Comparison of ENCODE assay signal across 8 cellular contexts in genomic region chr7:92698237-92698841, GRCh38.
DNase-seq lines count a peak whose midpoint lies in the region; ATAC-seq and TF ChIP-seq lines count a peak whose summit lies in the region.

No MANE protein-coding gene starts in this region.

- H3K4me3 ChIP-seq in lower lobe of right lung (peak overlapping the region; percentile 4), tibial artery (peak overlapping the region; percentile 16 to 19), Peyer's patch (no peak overlapping the region)

- peak; percentile 43 to 48 for ATAC-seq in lower lobe of right lung
- ATAC-seq in stimulated activated effector memory CD8-positive, alpha-beta T cell treated with anti-CD3 and anti-CD28 coated beads, Interleukin-12 subunit alpha, Interleukin-12 subunit beta, amount 100 ng/mL, for 72 hours = no peak

- peaks cover 31% of the 10 kb centered on the region for H3K4me1 ChIP-seq in lower lobe of right lung
- peaks cover 0 to 40% (median 15%) of the 10 kb centered on the region in 4 donors for H3K4me1 ChIP-seq in tibial artery
- H3K4me1 ChIP-seq in Peyer's patch = peaks cover 0 to 19% (median 0%) of the 10 kb centered on the region in 4 donors

- no peak overlapping the region for H3K27ac Mint-ChIP-seq in activated T-helper 1 cell treated with anti-CD3 and anti-CD28 coated beads, Interleukin-12 subunit alpha, Interleukin-12 subunit beta, Interleukin-2, Interleukin-4 antibody, amounts not matched to agents 30 ng/mL and 10 ng/mL and 1 ng/mL, durations not matched to agents 14 hours and 24 hours and 36 hours
- H3K27ac Mint-ChIP-seq in stimulated activated effector memory CD8-positive, alpha-beta T cell treated with anti-CD3 and anti-CD28 coated beads, Interleukin-12 subunit alpha, Interleukin-12 subunit beta, amount 100 ng/mL, for 72 hours = no peak overlapping the region

- peak overlapping the region; percentile 85 for H3K27ac ChIP-seq in cingulate gyrus (ENCODE audit: low read depth, low read length)
- H3K27ac ChIP-seq in lower lobe of right lung = peak overlapping the region; percentile 48
- peak overlapping the region; percentile 8 to 72 for H3K27ac ChIP-seq in tibial artery
- H3K27ac ChIP-seq in Peyer's patch = peak overlapping the region in 1 of 4 donors; percentile 23

- no peak for TF ChIP-seq POLR2A in Peyer's patch (IDR thresholded peaks at IDR 0.05)

- no peak overlapping the region for H3K4me3 Mint-ChIP-seq in activated T-helper 1 cell treated with anti-CD3 and anti-CD28 coated beads, Interleukin-12 subunit alpha, Interleukin-12 subunit beta, Interleukin-2, Interleukin-4 antibody, amounts not matched to agents 30 ng/mL and 10 ng/mL and 1 ng/mL, durations not matched to agents 14 hours and 24 hours and 36 hours
- no peak overlapping the region for H3K4me3 Mint-ChIP-seq in stimulated activated effector memory CD8-positive, alpha-beta T cell treated with anti-CD3 and anti-CD28 coated beads, Interleukin-12 subunit alpha, Interleukin-12 subunit beta, amount 100 ng/mL, for 72 hours

- H3K4me1 Mint-ChIP-seq in activated T-helper 1 cell treated with anti-CD3 and anti-CD28 coated beads, Interleukin-12 subunit alpha, Interleukin-12 subunit beta, Interleukin-2, Interleukin-4 antibody, amounts not matched to agents 30 ng/mL and 10 ng/mL and 1 ng/mL, durations not matched to agents 14 hours and 24 hours and 36 hours (ENCODE audit: low read depth) = peaks cover 43% of the 10 kb centered on the region
- peaks cover 32% of the 10 kb centered on the region for H3K4me1 Mint-ChIP-seq in stimulated activated effector memory CD8-positive, alpha-beta T cell treated with anti-CD3 and anti-CD28 coated beads, Interleukin-12 subunit alpha, Interleukin-12 subunit beta, amount 100 ng/mL, for 72 hours

- no peaks in the 10 kb centered on the region for H3K36me3 ChIP-seq in lower lobe of right lung
- no peaks in the 10 kb centered on the region for H3K36me3 ChIP-seq in tibial artery
- no peaks in the 10 kb centered on the region for H3K36me3 ChIP-seq in Peyer's patch

- DNase-seq in M059J (ENCODE audit: low read depth) (peak; percentile 96), lower lobe of right lung (no peak), tibial artery (no peak), Peyer's patch (no peak)
- no peak for DNase-seq in stimulated activated CD4-positive, alpha-beta T cell treated with anti-CD3 and anti-CD28 coated beads, Interleukin-1b, Interleukin-23, amount 100 ng/mL, for 48 hours
- no peak for DNase-seq in activated T-helper 1 cell treated with anti-CD3 and anti-CD28 coated beads, Interleukin-12 subunit alpha, Interleukin-12 subunit beta, Interleukin-2, Interleukin-4 antibody, amounts not matched to agents 30 ng/mL and 10 ng/mL and 1 ng/mL, durations not matched to agents 14 hours and 24 hours and 36 hours (ENCODE audit: low spot score)
- DNase-seq in stimulated activated effector memory CD8-positive, alpha-beta T cell treated with anti-CD3 and anti-CD28 coated beads, Interleukin-12 subunit alpha, Interleukin-12 subunit beta, amount 100 ng/mL, for 72 hours (ENCODE audit: low spot score in 2 of 2) = no peak

- no peaks in the 10 kb centered on the region for H3K27me3 Mint-ChIP-seq in activated T-helper 1 cell treated with anti-CD3 and anti-CD28 coated beads, Interleukin-12 subunit alpha, Interleukin-12 subunit beta, Interleukin-2, Interleukin-4 antibody, amounts not matched to agents 30 ng/mL and 10 ng/mL and 1 ng/mL, durations not matched to agents 14 hours and 24 hours and 36 hours (ENCODE audit: insufficient read depth)

- H3K27me3 ChIP-seq in lower lobe of right lung (ENCODE audit: low read depth) = no peaks in the 10 kb centered on the region
- H3K27me3 ChIP-seq in tibial artery = no peaks in the 10 kb centered on the region
- no peaks in the 10 kb centered on the region for H3K27me3 ChIP-seq in Peyer's patch

- peaks cover 36% of the 10 kb centered on the region for H3K36me3 Mint-ChIP-seq in activated T-helper 1 cell treated with anti-CD3 and anti-CD28 coated beads, Interleukin-12 subunit alpha, Interleukin-12 subunit beta, Interleukin-2, Interleukin-4 antibody, amounts not matched to agents 30 ng/mL and 10 ng/mL and 1 ng/mL, durations not matched to agents 14 hours and 24 hours and 36 hours (ENCODE audit: low read depth)
- H3K36me3 Mint-ChIP-seq in stimulated activated effector memory CD8-positive, alpha-beta T cell treated with anti-CD3 and anti-CD28 coated beads, Interleukin-12 subunit alpha, Interleukin-12 subunit beta, amount 100 ng/mL, for 72 hours = peaks cover 93% of the 10 kb centered on the region

- intact Hi-C loops in lower lobe of right lung (cut with DNase I) (loop anchor here (10.0 kb wide), 1 partner anchor 136 kb away; the partner anchor contains the start of gene CDK6), tibial artery (cut with DNase I; ENCODE audit: low total_unique reads) (loop anchor here (10.0 kb wide), 1 partner anchor 74 kb away; no protein-coding TSS in a partner anchor)
- intact Hi-C loops in activated T-helper 1 cell treated with anti-CD3 and anti-CD28 coated beads, Interleukin-12 subunit alpha, Interleukin-12 subunit beta, Interleukin-2, Interleukin-4 antibody, amounts not matched to agents 30 ng/mL and 10 ng/mL and 1 ng/mL, durations not matched to agents 14 hours and 24 hours and 36 hours (cut with micrococcal nuclease) = no loop called here

- H3K9me3 ChIP-seq in lower lobe of right lung (no peaks in the 10 kb centered on the region), tibial artery (no peaks in the 10 kb centered on the region), Peyer's patch (no peaks in the 10 kb centered on the region)

- H3K9me3 Mint-ChIP-seq in activated T-helper 1 cell treated with anti-CD3 and anti-CD28 coated beads, Interleukin-12 subunit alpha, Interleukin-12 subunit beta, Interleukin-2, Interleukin-4 antibody, amounts not matched to agents 30 ng/mL and 10 ng/mL and 1 ng/mL, durations not matched to agents 14 hours and 24 hours and 36 hours = peaks cover 5% of the 10 kb centered on the region
- H3K9me3 Mint-ChIP-seq in stimulated activated effector memory CD8-positive, alpha-beta T cell treated with anti-CD3 and anti-CD28 coated beads, Interleukin-12 subunit alpha, Interleukin-12 subunit beta, amount 100 ng/mL, for 72 hours = peaks cover 2% of the 10 kb centered on the region

- TF ChIP-seq CTCF in lower lobe of right lung (IDR thresholded peaks at IDR 0.05) = no peak
- TF ChIP-seq CTCF in tibial artery (IDR thresholded peaks at IDR 0.05) = no peak
- TF ChIP-seq CTCF in Peyer's patch (IDR thresholded peaks at IDR 0.05) = peak in 3 of 6 experiments; percentile 27 to 34 (median 33)

Comparison
In these comparisons a context has a peak if more than half of its experiments do, and no peak if none do; other contexts are left out.
1. H3K4me3 ChIP-seq: peak in lower lobe of right lung (single experiment) and tibial artery (2 of 2); none in Peyer's patch (0 of 4).